Comparison of ENCODE assay signal across 12 cellular contexts in the genomic region with DNA sequence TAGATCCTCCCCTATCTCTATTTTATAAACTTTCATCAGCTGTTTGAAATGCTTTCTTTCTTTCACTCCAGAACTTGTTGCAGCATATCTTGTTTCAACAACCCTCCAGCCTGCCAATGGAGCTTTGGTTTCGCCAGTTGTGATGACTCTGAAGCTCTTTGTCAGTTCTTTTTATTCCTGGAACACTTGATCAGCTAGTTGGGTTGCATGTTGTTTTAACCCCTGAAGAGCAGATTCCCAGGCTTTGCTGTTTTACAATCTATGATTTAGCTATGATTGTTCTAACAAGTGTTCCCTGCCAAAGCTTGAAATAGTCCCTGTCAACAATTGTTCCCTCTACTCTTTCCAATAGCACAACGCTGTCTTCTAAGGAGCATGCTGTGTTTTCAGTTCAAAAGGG. TPM values are rescaled to one million over a fixed set of nuclear protein-coding genes. Genes with fewer than 3 reads are reported as not detected.
DNase-seq lines count a peak whose midpoint lies in the region; ATAC-seq lines count a peak whose summit lies in the region.
"Had no signal": no experiment of that assay in that cellular context is flagged by ENCODE, and none has a peak within 500 bp of the region (broad histone marks: within the 10 kb centered on the region; RNA-seq: fewer than 3 reads in every experiment).

No MANE protein-coding gene starts in this region.

- no peak overlapping the region for H3K4me2 ChIP-seq in mesendoderm (ENCODE audit: low read length)

- H3K27ac ChIP-seq in cingulate gyrus (ENCODE audit: low read depth, low read length) (peak overlapping the region; percentile 57), mesendoderm (ENCODE audit: low read depth, low read length) (no peak overlapping the region)

- H4K5ac ChIP-seq in mesendoderm (ENCODE audit: low read length) = no peak overlapping the region

- H3K79me1 ChIP-seq in mesendoderm (ENCODE audit: low read length) = no peaks in the 10 kb centered on the region

- DNase-seq in NCI-H2107 (lab: John Stamatoyannopoulos, UW) = peak; percentile 64
- peak; percentile 89 for DNase-seq in iris pigment epithelial cell (ENCODE audit: low read depth)
- DNase-seq in stromal cell of bone marrow (ENCODE audit: low read depth) = peak; percentile 92
- no peak for DNase-seq in mesendoderm
- no peak for DNase-seq in stimulated activated CD4-positive, alpha-beta T cell treated with anti-CD3 and anti-CD28 coated beads, Interleukin-12 subunit alpha, Interleukin-12 subunit beta, amount 100 ng/mL, for 4 hours
- DNase-seq: activated CD4-positive, alpha-beta T cell treated with anti-CD3 and anti-CD28 coated beads, Interleukin-2, amount 50 U/mL, for 1 hour; activated naive CD8-positive, alpha-beta T cell treated with anti-CD3 and anti-CD28 coated beads, Interleukin-2, amount 10 ng/mL, durations not matched to agents 7 days and 5 days; NCI-H187; SHP77 had no signal

- WGBS in mesendoderm (ENCODE audit: extremely low coverage, insufficient coverage, low lambda C conversion rate) = no CpG with 5 or more reads among the region's 2 CpGs

- no peak overlapping the region for H3K4me3 ChIP-seq in mesendoderm (ENCODE audit: low read length)

- no peak overlapping the region for H3K4ac ChIP-seq in mesendoderm (ENCODE audit: low read depth, low read length)

- H3K4me1 ChIP-seq in mesendoderm (ENCODE audit: control insufficient read depth, low read depth, low read length) = no peaks in the 10 kb centered on the region

- no peak overlapping the region for H2BK5ac ChIP-seq in mesendoderm (ENCODE audit: low read length)

- no peak overlapping the region for H2AK5ac ChIP-seq in mesendoderm (ENCODE audit: low read length)

- H3K56ac ChIP-seq in mesendoderm (ENCODE audit: low read length) = no peak overlapping the region

- no peaks in the 10 kb centered on the region for H3K79me2 ChIP-seq in mesendoderm (ENCODE audit: control insufficient read depth, insufficient read depth, low read length)

- no peak overlapping the region for H2BK120ac ChIP-seq in mesendoderm (ENCODE audit: low read depth, low read length)

- H3K9ac ChIP-seq in mesendoderm (ENCODE audit: low read length) = no peak overlapping the region

- no peak overlapping the region for H3K23ac ChIP-seq in mesendoderm (ENCODE audit: low read length)

- no peak overlapping the region for H3K18ac ChIP-seq in mesendoderm (ENCODE audit: low read length)

- H3K27me3 ChIP-seq in mesendoderm (ENCODE audit: insufficient read depth, low read length, poor library complexity) = no peaks in the 10 kb centered on the region

- H2BK15ac ChIP-seq in mesendoderm (replicated peaks; ENCODE audit: low read depth) = no peak overlapping the region

- no peaks in the 10 kb centered on the region for H3K36me3 ChIP-seq in mesendoderm (ENCODE audit: control insufficient read depth, insufficient read depth, low read length)

- H4K8ac ChIP-seq in mesendoderm (ENCODE audit: low read depth, low read length) = no peak overlapping the region

- ATAC-seq in GM18870 (IDR thresholded peaks at IDR 0.05; ENCODE audit: unreplicated experiment) = no peak
- ATAC-seq in HG02938 (IDR thresholded peaks at IDR 0.05; ENCODE audit: unreplicated experiment) = no peak

RNA-seq across cellular contexts. Expression of a gene that starts 50.6 kb away (rescaled TPM):
- polyA plus RNA-seq in mesendoderm (2013, experiment 1 of 2) = 13.2 TPM
- polyA plus RNA-seq in mesendoderm (2013, experiment 2 of 2) = 13.6 TPM

Comparison
In these comparisons a context has a peak if more than half of its experiments do, and no peak if none do; other contexts are left out.
1. DNase-seq: peak in NCI-H2107 (single experiment), iris pigment epithelial cell (single experiment) and stromal cell of bone marrow (single experiment); none in mesendoderm (single experiment) and stimulated activated CD4-positive, alpha-beta T cell treated with anti-CD3 and anti-CD28 coated beads, Interleukin-12 subunit alpha, Interleukin-12 subunit beta, amount 100 ng/mL, for 4 hours (single experiment).